ENCODE assay signal across 26 cellular contexts in genomic region chr2:188845692-188846091, GRCh38.
"Had no signal": no experiment of that assay in that cellular context is flagged by ENCODE, and none has a peak within 500 bp of the region (broad histone marks: within the 10 kb centered on the region; RNA-seq: fewer than 3 reads in every experiment).

No MANE protein-coding gene starts in this region.

- DNase-seq: activated CD4-positive, alpha-beta T cell treated with anti-CD3 and anti-CD28 coated beads, Interleukin-2, amount 10 ng/mL, durations not matched to agents 24 days and 14 days; activated CD4-positive, alpha-beta T cell treated with anti-CD3 and anti-CD28 coated beads, Interleukin-2, amount 50 U/mL, for 4 hours; activated CD8-positive, alpha-beta T cell treated with anti-CD3 and anti-CD28 coated beads for 36 hours; activated gamma-delta T cell; activated naive CD4-positive, alpha-beta T cell treated with Interleukin-2 at 50 U/mL for 16 hours; activated naive CD8-positive, alpha-beta T cell treated with anti-CD3 and anti-CD28 coated beads, Interleukin-2, amount 10 ng/mL, durations not matched to agents 7 days and 5 days; activated T-cell treated with anti-CD3 and anti-CD28 coated beads, Interleukin-2, amount 50 U/mL, for 24 hours; central memory CD4-positive, alpha-beta T cell; MM.1S; MV-4-11; NCI-H1092; NCI-H1436 treated with DMSO at 0.1 percent for 48 hours; NCI-H1694 treated with DMSO at 0.1 percent for 48 hours; NCI-H2029; NCI-H345; NCI-H524 treated with DMSO at 0.1 percent for 48 hours; PC-9; SIG-M5 had no signal

- H3K27me3 Mint-ChIP-seq: activated CD4-positive, alpha-beta T cell treated with anti-CD3 and anti-CD28 coated beads, Interleukin-2, amount 10 ng/mL, durations not matched to agents 24 days and 14 days; activated CD8-positive, alpha-beta T cell treated with anti-CD3 and anti-CD28 coated beads for 36 hours; activated naive CD4-positive, alpha-beta T cell treated with anti-CD3 and anti-CD28 coated beads, Interleukin-2, amount 50 U/mL, for 24 hours; activated naive CD8-positive, alpha-beta T cell treated with anti-CD3 and anti-CD28 coated beads, Interleukin-2, amount 10 ng/mL, durations not matched to agents 7 days and 5 days; activated T-cell treated with anti-CD3 and anti-CD28 coated beads, Interleukin-2, amount 50 U/mL, for 24 hours; brain had no signal

- H2AFZ ChIP-seq: PC-9 had no signal

- H3K4me2 ChIP-seq: KMS-11, PC-9 had no signal

- H3K27ac ChIP-seq: KMS-11, PC-9, RWPE1 had no signal

- ATAC-seq: activated CD8-positive, alpha-beta T cell treated with anti-CD3 and anti-CD28 coated beads for 36 hours; Right ventricle myocardium inferior had no signal

- H3K27ac Mint-ChIP-seq: activated CD4-positive, alpha-beta T cell treated with anti-CD3 and anti-CD28 coated beads, Interleukin-2, amount 10 ng/mL, durations not matched to agents 24 days and 14 days; activated CD8-positive, alpha-beta T cell treated with anti-CD3 and anti-CD28 coated beads for 36 hours; activated naive CD4-positive, alpha-beta T cell treated with anti-CD3 and anti-CD28 coated beads, Interleukin-2, amount 50 U/mL, for 24 hours; activated naive CD8-positive, alpha-beta T cell treated with anti-CD3 and anti-CD28 coated beads, Interleukin-2, amount 10 ng/mL, durations not matched to agents 7 days and 5 days; activated T-cell treated with anti-CD3 and anti-CD28 coated beads, Interleukin-2, amount 50 U/mL, for 24 hours; activated T-helper 2 cell treated with anti-CD3 and anti-CD28 coated beads, Interferon-gamma antibody, Interleukin-2, Interleukin-4, amounts not matched to agents 10 μg/mL and 5 μg/mL and 100 μg/mL, durations not matched to agents 14 hours and 24 hours and 36 hours; brain; T-helper 1 cell treated with Interleukin-12 subunit alpha and Interleukin-12 subunit beta and Interleukin-4 antibody, amounts not matched to agents 30 μg/mL and 1 μg/mL, for 36 hours; T-helper 2 cell treated with Interferon-gamma antibody and Interleukin-4, amounts not matched to agents 5 μg/mL and 100 μg/mL, for 36 hours had no signal

- H3K4me3 ChIP-seq: PC-9 had no signal

- H3K36me3 Mint-ChIP-seq: activated naive CD4-positive, alpha-beta T cell treated with anti-CD3 and anti-CD28 coated beads, Interleukin-2, amount 50 U/mL, for 24 hours; activated naive CD8-positive, alpha-beta T cell treated with anti-CD3 and anti-CD28 coated beads, Interleukin-2, amount 10 ng/mL, durations not matched to agents 7 days and 5 days; brain had no signal

- H3K4me1 Mint-ChIP-seq: activated CD4-positive, alpha-beta T cell treated with anti-CD3 and anti-CD28 coated beads, Interleukin-2, amount 10 ng/mL, durations not matched to agents 24 days and 14 days; activated naive CD4-positive, alpha-beta T cell treated with anti-CD3 and anti-CD28 coated beads, Interleukin-2, amount 50 U/mL, for 24 hours; activated naive CD8-positive, alpha-beta T cell treated with anti-CD3 and anti-CD28 coated beads, Interleukin-2, amount 10 ng/mL, durations not matched to agents 7 days and 5 days; brain had no signal

- H3K4me3 Mint-ChIP-seq: activated CD4-positive, alpha-beta T cell treated with anti-CD3 and anti-CD28 coated beads, Interleukin-2, amount 10 ng/mL, durations not matched to agents 24 days and 14 days; activated CD8-positive, alpha-beta T cell treated with anti-CD3 and anti-CD28 coated beads for 36 hours; activated naive CD4-positive, alpha-beta T cell treated with anti-CD3 and anti-CD28 coated beads, Interleukin-2, amount 50 U/mL, for 24 hours; activated naive CD8-positive, alpha-beta T cell treated with anti-CD3 and anti-CD28 coated beads, Interleukin-2, amount 10 ng/mL, durations not matched to agents 7 days and 5 days; activated T-cell treated with anti-CD3 and anti-CD28 coated beads, Interleukin-2, amount 50 U/mL, for 24 hours; brain; T-helper 1 cell treated with Interleukin-12 subunit alpha and Interleukin-12 subunit beta and Interleukin-4 antibody, amounts not matched to agents 30 μg/mL and 1 μg/mL, for 36 hours; T-helper 2 cell treated with Interferon-gamma antibody and Interleukin-4, amounts not matched to agents 5 μg/mL and 100 μg/mL, for 36 hours had no signal

- H3K9ac ChIP-seq: KMS-11 had no signal
